In the genomic region with DNA sequence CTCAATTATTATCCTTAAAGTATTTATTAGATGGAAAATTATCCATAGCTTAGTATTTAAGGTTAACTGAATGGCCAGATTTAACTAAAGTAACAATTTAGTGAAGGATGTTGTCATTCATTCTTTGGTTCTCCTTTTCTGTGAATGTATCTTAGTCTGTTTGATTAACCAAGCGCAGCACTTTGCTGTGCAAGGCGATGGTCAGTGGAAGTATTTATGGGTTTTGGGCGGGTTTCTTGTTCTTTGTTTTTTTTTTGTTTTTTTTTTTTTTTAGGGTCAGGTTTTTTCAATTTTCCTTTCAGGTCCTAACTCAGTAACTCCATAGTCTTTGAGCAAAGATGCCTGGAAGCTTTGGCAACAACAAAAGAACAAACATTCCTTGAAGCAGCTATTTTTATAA, we compare ENCODE assay signal across 17 cellular contexts.
A peak's percentile ranks its signal among the peaks of the same experiment; 100 is the strongest.
DNase-seq lines count a peak whose midpoint lies in the region; ATAC-seq and TF ChIP-seq lines count a peak whose summit lies in the region.
"Had no signal": no experiment of that assay in that cellular context is flagged by ENCODE, and none has a peak within 500 bp of the region (broad histone marks: within the 10 kb centered on the region; RNA-seq: fewer than 3 reads in every experiment).

No MANE protein-coding gene starts in this region.

- H3K4me3 ChIP-seq in endodermal cell (ENCODE audit: low read length), result no peak overlapping the region

- no peaks in the 10 kb centered on the region for H3K36me3 ChIP-seq in endodermal cell (ENCODE audit: control insufficient read depth, insufficient read depth, low read length)

- H3K27ac Mint-ChIP-seq in endodermal cell, result peak overlapping the region; percentile 60
- no peak overlapping the region for H3K27ac Mint-ChIP-seq in type B pancreatic cell
- H3K27ac Mint-ChIP-seq: T-cell had no signal

- no peaks in the 10 kb centered on the region for H3K27me3 Mint-ChIP-seq in endodermal cell (ENCODE audit: insufficient read depth)
- peaks cover 3% of the 10 kb centered on the region for H3K27me3 Mint-ChIP-seq in type B pancreatic cell

- TF ChIP-seq CTCF in endodermal cell (conservative IDR thresholded peaks at IDR 0.05), result no peak
- TF ChIP-seq CTCF in type B pancreatic cell (conservative IDR thresholded peaks at IDR 0.05), result no peak

- no peaks in the 10 kb centered on the region for H3K4me1 ChIP-seq in endodermal cell (ENCODE audit: control insufficient read depth, insufficient read depth, low read length)

- H3K27me3 ChIP-seq in endodermal cell (ENCODE audit: control insufficient read depth, insufficient read depth, low read length, poor library complexity, severe bottlenecking), result no peaks in the 10 kb centered on the region

- no peak overlapping the region for H3K27ac ChIP-seq in endodermal cell (ENCODE audit: low read depth, low read length)
- H3K27ac ChIP-seq: C4-2B had no signal

- no peak overlapping the region for H3K4me3 Mint-ChIP-seq in endodermal cell
- peak overlapping the region; percentile 13 for H3K4me3 Mint-ChIP-seq in type B pancreatic cell
- H3K4me3 Mint-ChIP-seq: T-cell had no signal

- H3K9me3 Mint-ChIP-seq in endodermal cell (no peaks in the 10 kb centered on the region), type B pancreatic cell (no peaks in the 10 kb centered on the region)

- 100% methylated on average over 1 of the region's 3 CpGs; no CpG with 5 or more reads in 1 of the 2 experiments for WGBS in endodermal cell (ENCODE audit: insufficient coverage in 1 of 2, insufficient read length in 1 of 2), 2 experiments

- H3K4me1 Mint-ChIP-seq in endodermal cell (peaks cover 36% of the 10 kb centered on the region), type B pancreatic cell (ENCODE audit: unreplicated experiment) (peaks cover 45% of the 10 kb centered on the region)

- DNase-seq in endodermal cell (no peak), type B pancreatic cell (ENCODE audit: extremely low spot score, unreplicated experiment) (no peak), dermis blood vessel endothelial cell (no peak), NCI-H510A (lab: John Stamatoyannopoulos, UW) (no peak)
- no peak for DNase-seq in activated CD4-positive, alpha-beta T cell treated with anti-CD3 and anti-CD28 coated beads for 4 hours
- DNase-seq: DMS79, NCI-H1105 treated with DMSO at 0.1 percent for 48 hours, NCI-H1694 treated with DMSO at 0.1 percent for 48 hours, NCI-H510A treated with DMSO at 0.1 percent for 48 hours, PC-3, RPMI8226, SHP77 treated with DMSO at 0.1 percent for 48 hours, SK-N-SH, T-cell had no signal

- H3K36me3 Mint-ChIP-seq in endodermal cell (ENCODE audit: low read depth) (no peaks in the 10 kb centered on the region), type B pancreatic cell (peaks cover 4% of the 10 kb centered on the region)
- H3K36me3 Mint-ChIP-seq: T-cell had no signal

- no peak overlapping the region for H3K9ac ChIP-seq in endodermal cell (ENCODE audit: extremely low read depth, low read length, poor library complexity, severe bottlenecking)
- H3K9ac ChIP-seq: SK-N-SH had no signal

- H3K9me3 ChIP-seq in endodermal cell (ENCODE audit: control insufficient read depth, low read length), result no peaks in the 10 kb centered on the region
- H3K9me3 ChIP-seq: SK-N-SH had no signal

- ATAC-seq in GM18861 (IDR thresholded peaks at IDR 0.05; ENCODE audit: unreplicated experiment) (peak; percentile 28), HG02759 (IDR thresholded peaks at IDR 0.05; ENCODE audit: unreplicated experiment) (peak; percentile 23)
- ATAC-seq: PC-3, T-cell had no signal
